ENCODE assay signal across 10 cellular contexts in genomic region chr7:74284781-74285259, GRCh38. TPM values are rescaled to one million over a fixed set of nuclear protein-coding genes. Genes with fewer than 3 reads are reported as not detected.
A peak's percentile ranks its signal among the peaks of the same experiment; 100 is the strongest.
DNase-seq lines count a peak whose midpoint lies in the region; ATAC-seq and TF ChIP-seq lines count a peak whose summit lies in the region.
"Had no signal": no experiment of that assay in that cellular context is flagged by ENCODE, and none has a peak within 500 bp of the region (broad histone marks: within the 10 kb centered on the region; RNA-seq: fewer than 3 reads in every experiment).

No MANE protein-coding gene starts in this region.

- H3K36me3 Mint-ChIP-seq in WTC11 = no peaks in the 10 kb centered on the region
- H3K36me3 Mint-ChIP-seq: CD4-positive, CD25-positive, alpha-beta regulatory T cell had no signal

- H3K27ac Mint-ChIP-seq in WTC11 = 0 out of 2 replicates have a peak overlapping the region, but pooled peaks have one; percentile 36
- H3K27ac Mint-ChIP-seq: CD4-positive, CD25-positive, alpha-beta regulatory T cell had no signal

- H3K27me3 Mint-ChIP-seq in WTC11 (ENCODE audit: low read depth) = peaks cover 2% of the 10 kb centered on the region

- no peaks in the 10 kb centered on the region for H3K27me3 ChIP-seq in right atrium auricular region

- H3K4me1 Mint-ChIP-seq in WTC11 = peaks cover 41% of the 10 kb centered on the region

- H3K36me3 ChIP-seq in right atrium auricular region = no peaks in the 10 kb centered on the region

- peaks cover 0 to 21% of the 10 kb centered on the region in 2 donors for H3K4me1 ChIP-seq in right atrium auricular region

- H3K27ac ChIP-seq in right atrium auricular region = no peak overlapping the region

- no peak overlapping the region for H3K4me3 Mint-ChIP-seq in WTC11
- H3K4me3 Mint-ChIP-seq: CD4-positive, CD25-positive, alpha-beta regulatory T cell had no signal

- no peak for ATAC-seq in Right ventricle myocardium inferior
- ATAC-seq in HG03097 (IDR thresholded peaks at IDR 0.05; ENCODE audit: low FRiP score, unreplicated experiment) = peak; percentile 41
- peak; percentile 12 for ATAC-seq in WTC11
- ATAC-seq: sciatic nerve had no signal

- CTCF ChIA-PET in WTC11 (lab: Charles Lee) = interaction anchor here (0.8 to 7.8 kb wide), 8 partner anchors 9 to 121 kb away, joined by 3 to 108 read pairs (median 6); no protein-coding TSS in a partner anchor

- intact Hi-C loops in Right ventricle myocardium inferior (cut with DNase I) = loop anchor here (5.0 kb wide), 1 partner anchor 97 kb away; no protein-coding TSS in a partner anchor

- H3K4me3 ChIP-seq in right atrium auricular region = no peak overlapping the region
- H3K4me3 ChIP-seq in foreskin fibroblast (ENCODE audit: low read depth in 1 of 2, low read length in 2 of 2) = no peak overlapping the region

- POLR2A ChIA-PET in WTC11 (lab: Charles Lee) = interaction anchor here (0.6 to 1.0 kb wide), 3 partner anchors 12 to 44 kb away, joined by 3 to 5 read pairs (median 3); no protein-coding TSS in a partner anchor

- DNase-seq in Right ventricle myocardium inferior (ENCODE audit: missing footprints) (peak; percentile 27), right atrium auricular region (ENCODE audit: low spot score) (no peak), WTC11 (ENCODE audit: low spot score) (no peak), foreskin fibroblast (no peak), T-helper 2 cell (no peak), NCI-H1092 treated with DMSO at 0.1 percent for 48 hours (lab: John Stamatoyannopoulos, UW) (no peak)
- DNase-seq in activated CD4-positive, alpha-beta T cell treated with anti-CD3 and anti-CD28 coated beads, Interleukin-2, amount 50 U/mL, for 1 hour = no peak
- DNase-seq: CD4-positive, CD25-positive, alpha-beta regulatory T cell had no signal

- no peak for TF ChIP-seq CTCF in right atrium auricular region (IDR thresholded peaks at IDR 0.05)
- no peak for TF ChIP-seq CTCF in WTC11 (IDR thresholded peaks at IDR 0.05)
- no peak for TF ChIP-seq CTCF in foreskin fibroblast (IDR thresholded peaks at IDR 0.05; ENCODE audit: low read depth, low read length)

- no peaks in the 10 kb centered on the region for H3K9me3 ChIP-seq in right atrium auricular region

- no peaks in the 10 kb centered on the region for H3K9me3 Mint-ChIP-seq in WTC11

TF ChIP-seq in WTC11, 78 proteins besides CTCF, POLR2A, EP300 and RAD21:
- TF ChIP-seq E2F5 (CRISPR knock-in tag; IDR thresholded peaks at IDR 0.05) = no peak
- no peak for TF ChIP-seq TCF7 (CRISPR knock-in tag; IDR thresholded peaks at IDR 0.05; ENCODE audit: low read depth)
- no peak for TF ChIP-seq ZBTB43 (CRISPR knock-in tag; IDR thresholded peaks at IDR 0.05)
- TF ChIP-seq ZNF671 (CRISPR knock-in tag; IDR thresholded peaks at IDR 0.05) = no peak
- no peak for TF ChIP-seq ETV6 (CRISPR knock-in tag; IDR thresholded peaks at IDR 0.05)
- TF ChIP-seq ATF2 (CRISPR knock-in tag; IDR thresholded peaks at IDR 0.05; ENCODE audit: borderline replicate concordance, low read depth) = no peak
- TF ChIP-seq ZBTB21 (CRISPR knock-in tag; IDR thresholded peaks at IDR 0.05; ENCODE audit: borderline replicate concordance) = no peak
- no peak for TF ChIP-seq TEAD4 (CRISPR knock-in tag; IDR thresholded peaks at IDR 0.05)
- TF ChIP-seq GTF2I (CRISPR knock-in tag; conservative IDR thresholded peaks at IDR 0.05) = no peak
- TF ChIP-seq JAZF1 (CRISPR knock-in tag; IDR thresholded peaks at IDR 0.05) = no peak
- no peak for TF ChIP-seq TP53 (CRISPR knock-in tag; IDR thresholded peaks at IDR 0.05)
- no peak for TF ChIP-seq NFYB (CRISPR knock-in tag; conservative IDR thresholded peaks at IDR 0.05; ENCODE audit: low read depth)
- no peak for TF ChIP-seq MXD4 (CRISPR knock-in tag; IDR thresholded peaks at IDR 0.05; ENCODE audit: borderline replicate concordance)
- TF ChIP-seq PRDM15 (CRISPR knock-in tag; IDR thresholded peaks at IDR 0.05) = no peak
- TF ChIP-seq ERG (CRISPR knock-in tag; IDR thresholded peaks at IDR 0.05) = no peak
- no peak for TF ChIP-seq MLX (CRISPR knock-in tag; IDR thresholded peaks at IDR 0.05)

RNA-seq across cellular contexts. Expression of gene CLIP2, which starts 4.4 kb away (rescaled TPM):
- total RNA-seq in Right ventricle myocardium inferior = 7.5 TPM
- total RNA-seq in right atrium auricular region = 10 to 100 TPM in 1 of 2 donors, 1 to 10 TPM in 1; 9.5 to 12.1 TPM
- total RNA-seq in WTC11 (2021) = 48.1 to 49.7 TPM (median 48.4 TPM) in 3 replicates

RNA-seq across cellular contexts. Expression of gene RFC2, which starts 30.6 kb away (rescaled TPM):
- 12.4 TPM for total RNA-seq in Right ventricle myocardium inferior
- total RNA-seq in right atrium auricular region = 1 to 10 TPM; 6.0 to 8.5 TPM
- total RNA-seq in WTC11 (2021) = 74.1 to 80.7 TPM (median 79.4 TPM) in 3 replicates
